24 cellular contexts compared by ENCODE assay signal in genomic region chr10:71453186-71453585, GRCh38. TPM values are rescaled to one million over a fixed set of nuclear protein-coding genes. Genes with fewer than 3 reads are reported as not detected.
DNase-seq lines count a peak whose midpoint lies in the region; FAIRE-seq and TF ChIP-seq lines count a peak whose summit lies in the region.
"Had no signal": no experiment of that assay in that cellular context is flagged by ENCODE, and none has a peak within 500 bp of the region (broad histone marks: within the 10 kb centered on the region; RNA-seq: fewer than 3 reads in every experiment).

No MANE protein-coding gene starts in this region.

- H3K4me1 ChIP-seq in astrocyte (ENCODE audit: insufficient read depth, low read length) (no peaks in the 10 kb centered on the region), osteoblast (ENCODE audit: insufficient read depth, low read length) (no peaks in the 10 kb centered on the region)
- H3K4me1 ChIP-seq: BE2C, BLaER1 had no signal

- no peaks in the 10 kb centered on the region for H3K4me1 Mint-ChIP-seq in astrocyte (ENCODE audit: low read depth, unreplicated experiment)
- H3K4me1 Mint-ChIP-seq: CD14-positive monocyte; CD4-positive, alpha-beta memory T cell; CD4-positive, CD25-positive, alpha-beta regulatory T cell; CD8-positive, alpha-beta memory T cell had no signal

- no peaks in the 10 kb centered on the region for H4K20me1 ChIP-seq in astrocyte (ENCODE audit: insufficient read depth, low read length)
- H4K20me1 ChIP-seq in osteoblast (ENCODE audit: insufficient read depth, low read length), result no peaks in the 10 kb centered on the region
- H4K20me1 ChIP-seq: BLaER1 had no signal

- H3K36me3 Mint-ChIP-seq in astrocyte (ENCODE audit: low read depth, unreplicated experiment), result no peaks in the 10 kb centered on the region
- H3K36me3 Mint-ChIP-seq: CD14-positive monocyte; CD4-positive, alpha-beta memory T cell; CD4-positive, CD25-positive, alpha-beta regulatory T cell; CD8-positive, alpha-beta memory T cell had no signal

- H3K9me3 Mint-ChIP-seq in astrocyte (ENCODE audit: unreplicated experiment), result no peaks in the 10 kb centered on the region
- H3K9me3 Mint-ChIP-seq: CD14-positive monocyte; CD4-positive, alpha-beta memory T cell; CD8-positive, alpha-beta memory T cell had no signal

- H3K4me3 ChIP-seq in astrocyte (ENCODE audit: insufficient read depth, low read depth, low read length), result no peak overlapping the region
- H3K4me3 ChIP-seq in osteoblast (ENCODE audit: insufficient read depth, low read length), result no peak overlapping the region
- H3K4me3 ChIP-seq: BLaER1, GM12878 had no signal

- H3K9me3 ChIP-seq in astrocyte (ENCODE audit: insufficient read depth, low read depth, low read length), result no peaks in the 10 kb centered on the region
- no peaks in the 10 kb centered on the region for H3K9me3 ChIP-seq in osteoblast (ENCODE audit: low read depth, low read length)
- H3K9me3 ChIP-seq: BE2C, BLaER1 had no signal

- H3K27me3 Mint-ChIP-seq in astrocyte (ENCODE audit: low read depth, unreplicated experiment), result peaks cover 70% of the 10 kb centered on the region

- H3K4me3 Mint-ChIP-seq in astrocyte (ENCODE audit: unreplicated experiment), result no peak overlapping the region
- H3K4me3 Mint-ChIP-seq: CD14-positive monocyte; CD4-positive, alpha-beta memory T cell; CD4-positive, CD25-positive, alpha-beta regulatory T cell; CD8-positive, alpha-beta memory T cell had no signal

- H3K36me3 ChIP-seq in astrocyte (ENCODE audit: insufficient read depth, low read length), result no peaks in the 10 kb centered on the region
- H3K36me3 ChIP-seq in osteoblast (ENCODE audit: insufficient read depth, low read length), result no peaks in the 10 kb centered on the region
- H3K36me3 ChIP-seq: BE2C, BLaER1 had no signal

- peak overlapping the region; percentile 62 for H3K27ac Mint-ChIP-seq in astrocyte (ENCODE audit: unreplicated experiment)
- H3K27ac Mint-ChIP-seq: CD4-positive, alpha-beta memory T cell; CD4-positive, CD25-positive, alpha-beta regulatory T cell had no signal

- H3K27me3 ChIP-seq in astrocyte (ENCODE audit: insufficient read depth, low read length) (peaks cover 19% of the 10 kb centered on the region), osteoblast (ENCODE audit: insufficient read depth, low read length) (peaks cover 14% of the 10 kb centered on the region)
- H3K27me3 ChIP-seq: BE2C, BLaER1 had no signal

- no peak for TF ChIP-seq CTCF in astrocyte (IDR thresholded peaks at IDR 0.05; ENCODE audit: insufficient read depth, low read depth, low read length)
- TF ChIP-seq CTCF in osteoblast (IDR thresholded peaks at IDR 0.05; ENCODE audit: extremely low read depth, low read depth, low read length), result no peak

- H3K27ac ChIP-seq in astrocyte (ENCODE audit: low read depth, low read length), result no peak overlapping the region
- H3K27ac ChIP-seq in osteoblast (ENCODE audit: low read depth, low read length), result no peak overlapping the region
- H3K27ac ChIP-seq: BLaER1 had no signal

- H3K79me2 ChIP-seq in astrocyte (ENCODE audit: insufficient read depth, low read length) (no peaks in the 10 kb centered on the region), osteoblast (ENCODE audit: insufficient read depth, low read length) (no peaks in the 10 kb centered on the region)

- FAIRE-seq in astrocyte (lab: Jason Lieb, UNC), result no peak
- FAIRE-seq: A204.1, GM12878, GM12892, GM18507 had no signal

- no peak overlapping the region for H2AFZ ChIP-seq in astrocyte (ENCODE audit: low read depth, low read length)
- no peak overlapping the region for H2AFZ ChIP-seq in osteoblast (ENCODE audit: low read length)

- peak; percentile 15 for DNase-seq in NCI-H1694 treated with DMSO at 0.1 percent for 48 hours (lab: John Stamatoyannopoulos, UW)
- DNase-seq in NCI-H1694 (lab: John Stamatoyannopoulos, UW), result no peak
- DNase-seq in astrocyte (ENCODE audit: low read depth), result no peak
- DNase-seq in osteoblast (ENCODE audit: insufficient read length, low spot score, missing footprints), result peak; percentile 23
- DNase-seq in stimulated activated CD4-positive, alpha-beta T cell treated with anti-CD3 and anti-CD28 coated beads, Interleukin-4, amount 100 ng/mL, for 1 hour, result no peak
- DNase-seq: 8988T; ACHN; BE2C; CD4-positive, alpha-beta memory T cell; CD4-positive, CD25-positive, alpha-beta regulatory T cell; CD8-positive, alpha-beta memory T cell; COR-L47; DMS153; DMS53; DMS79; DND-41; EL; GDM1 had no signal

- H3K4me2 ChIP-seq in astrocyte (ENCODE audit: low read length), result no peak overlapping the region
- no peak overlapping the region for H3K4me2 ChIP-seq in osteoblast (ENCODE audit: insufficient read depth, low read length)
- H3K4me2 ChIP-seq: BLaER1 had no signal

- no peak overlapping the region for H3K9ac ChIP-seq in astrocyte (ENCODE audit: low read length)
- H3K9ac ChIP-seq: BLaER1 had no signal

RNA-seq across cellular contexts. Expression of gene CDH23, which starts 56.5 kb away (rescaled TPM):
- total RNA-seq in astrocyte (0.17 TPM in 1 of 2 replicates, not detected in the other), osteoblast (under 0.01 and 0.36 TPM in 2 replicates)

Comparison
In these comparisons a context has a peak if more than half of its experiments do, and no peak if none do; other contexts are left out.
1. DNase-seq: peak in NCI-H1694 treated with DMSO at 0.1 percent for 48 hours (single experiment) and osteoblast (single experiment); none in NCI-H1694 (single experiment), astrocyte (single experiment) and stimulated activated CD4-positive, alpha-beta T cell treated with anti-CD3 and anti-CD28 coated beads, Interleukin-4, amount 100 ng/mL, for 1 hour (single experiment).